1 cellular context compared by ENCODE assay signal in genomic region chr4:110132822-110133719, GRCh38.
TF ChIP-seq lines count a peak whose summit lies in the region.

No MANE protein-coding gene starts in this region.

TF ChIP-seq in HepG2, 621 proteins besides CTCF, POLR2A, EP300 and RAD21 (continued from another document and continues in another):
- TF ChIP-seq RNF219 (CRISPR knock-in tag; IDR thresholded peaks at IDR 0.05), result no peak
- TF ChIP-seq MTF2 (CRISPR knock-in tag; IDR thresholded peaks at IDR 0.05; ENCODE audit: borderline replicate concordance), result no peak
- no peak for TF ChIP-seq ETS1 (CRISPR knock-in tag; IDR thresholded peaks at IDR 0.05)
- TF ChIP-seq ZNF660 (CRISPR knock-in tag; IDR thresholded peaks at IDR 0.05; ENCODE audit: borderline replicate concordance, low read depth), result no peak
- TF ChIP-seq ZNF280D (CRISPR knock-in tag; IDR thresholded peaks at IDR 0.05), result no peak
- no peak for TF ChIP-seq ZNF282 (IDR thresholded peaks at IDR 0.05; ENCODE audit: partially characterized antibody)
- no peak for TF ChIP-seq TAF1 (CRISPR knock-in tag; IDR thresholded peaks at IDR 0.05)
- no peak for TF ChIP-seq ZNF674 (CRISPR knock-in tag; IDR thresholded peaks at IDR 0.05; ENCODE audit: low read depth)
- TF ChIP-seq ZNF576 (CRISPR knock-in tag; IDR thresholded peaks at IDR 0.05), result no peak
- TF ChIP-seq ONECUT2 (CRISPR knock-in tag; IDR thresholded peaks at IDR 0.05), result peak; percentile 35; the same call in 1 of the 2 replicates
- no peak for TF ChIP-seq CEBPZ (IDR thresholded peaks at IDR 0.05; ENCODE audit: low read length)
- TF ChIP-seq ZNF570 (CRISPR knock-in tag; IDR thresholded peaks at IDR 0.05; ENCODE audit: borderline replicate concordance), result no peak
- no peak for TF ChIP-seq SOX6 (IDR thresholded peaks at IDR 0.05)
- peak; percentile 89 for TF ChIP-seq SOX6 (CRISPR knock-in tag; IDR thresholded peaks at IDR 0.05)
- no peak for TF ChIP-seq ATAD3A (CRISPR knock-in tag; IDR thresholded peaks at IDR 0.05)
- no peak for TF ChIP-seq SUZ12 (IDR thresholded peaks at IDR 0.05; ENCODE audit: low read depth, low read length)
- TF ChIP-seq NCOA5 (CRISPR knock-in tag; IDR thresholded peaks at IDR 0.05), result no peak
- TF ChIP-seq ZBTB21 (CRISPR knock-in tag; IDR thresholded peaks at IDR 0.05), result no peak
- 0 out of 2 replicates have a peak, but pooled peaks have one; percentile 36 for TF ChIP-seq NKX3-1 (CRISPR knock-in tag; IDR thresholded peaks at IDR 0.05)
- TF ChIP-seq ZNF260 (CRISPR knock-in tag; IDR thresholded peaks at IDR 0.05; ENCODE audit: borderline replicate concordance, low read depth), result no peak
- TF ChIP-seq ZNF138 (CRISPR knock-in tag; IDR thresholded peaks at IDR 0.05; ENCODE audit: low read depth), result no peak
- TF ChIP-seq BCL3 (CRISPR knock-in tag; IDR thresholded peaks at IDR 0.05), result no peak
- no peak for TF ChIP-seq ZMYM4 (CRISPR knock-in tag; IDR thresholded peaks at IDR 0.05)
- no peak for TF ChIP-seq ZMAT5 (CRISPR knock-in tag; IDR thresholded peaks at IDR 0.05; ENCODE audit: borderline replicate concordance, low read depth)
- no peak for TF ChIP-seq HIVEP1 (CRISPR knock-in tag; IDR thresholded peaks at IDR 0.05)
- TF ChIP-seq ZFAT (CRISPR knock-in tag; conservative IDR thresholded peaks at IDR 0.05), result no peak
- no peak for TF ChIP-seq ZSCAN31 (CRISPR knock-in tag; IDR thresholded peaks at IDR 0.05; ENCODE audit: low read depth)
- no peak for TF ChIP-seq ISX (CRISPR knock-in tag; conservative IDR thresholded peaks at IDR 0.05)
- TF ChIP-seq GLMP (CRISPR knock-in tag; IDR thresholded peaks at IDR 0.05; ENCODE audit: borderline replicate concordance), result no peak
- TF ChIP-seq ZNF12 (CRISPR knock-in tag; IDR thresholded peaks at IDR 0.05), result no peak
- TF ChIP-seq SMAD1 (CRISPR knock-in tag; IDR thresholded peaks at IDR 0.05; ENCODE audit: borderline replicate concordance, low read depth), result no peak
- TF ChIP-seq FOXM1 (CRISPR knock-in tag; IDR thresholded peaks at IDR 0.05), result no peak
- TF ChIP-seq NR0B2 (CRISPR knock-in tag; IDR thresholded peaks at IDR 0.05), result no peak
- TF ChIP-seq GPN1 (CRISPR knock-in tag; IDR thresholded peaks at IDR 0.05; ENCODE audit: borderline replicate concordance), result no peak
- no peak for TF ChIP-seq SIX1 (CRISPR knock-in tag; IDR thresholded peaks at IDR 0.05; ENCODE audit: borderline replicate concordance)
- no peak for TF ChIP-seq ZNF589 (CRISPR knock-in tag; conservative IDR thresholded peaks at IDR 0.05)
- no peak for TF ChIP-seq FIP1L1 (IDR thresholded peaks at IDR 0.05; ENCODE audit: borderline replicate concordance, insufficient read depth, low read depth, low read length)
- TF ChIP-seq ZZZ3 (CRISPR knock-in tag; IDR thresholded peaks at IDR 0.05; ENCODE audit: borderline replicate concordance), result no peak
- no peak for TF ChIP-seq CREB1 (IDR thresholded peaks at IDR 0.05)
- no peak; the same call in 1 of the 2 replicates for TF ChIP-seq CREB1 (CRISPR knock-in tag; IDR thresholded peaks at IDR 0.05)
- TF ChIP-seq ZNF224 (CRISPR knock-in tag; IDR thresholded peaks at IDR 0.05), result no peak
- TF ChIP-seq ZNF446 (CRISPR knock-in tag; IDR thresholded peaks at IDR 0.05), result no peak
- no peak for TF ChIP-seq PHB2 (IDR thresholded peaks at IDR 0.05; ENCODE audit: partially characterized antibody)
- TF ChIP-seq REST (IDR thresholded peaks at IDR 0.05; ENCODE audit: borderline replicate concordance in 1 of 2, low read depth in 1 of 2, low read length in 2 of 2), result no peak
- no peak for TF ChIP-seq CENPX (CRISPR knock-in tag; IDR thresholded peaks at IDR 0.05)
- no peak for TF ChIP-seq SP5 (CRISPR knock-in tag; IDR thresholded peaks at IDR 0.05; ENCODE audit: borderline replicate concordance, low read depth)
- TF ChIP-seq SOX13 (IDR thresholded peaks at IDR 0.05), result no peak
- TF ChIP-seq SOX13 (CRISPR knock-in tag; conservative IDR thresholded peaks at IDR 0.05 in 1 of 2, IDR thresholded peaks at IDR 0.05 in 1 of 2), result peak in 1 of 2 experiments; percentile 85; a peak in 2 of 4 replicates
- no peak for TF ChIP-seq ZNF496 (CRISPR knock-in tag; IDR thresholded peaks at IDR 0.05; ENCODE audit: insufficient replicate concordance)
